In the genomic region with DNA sequence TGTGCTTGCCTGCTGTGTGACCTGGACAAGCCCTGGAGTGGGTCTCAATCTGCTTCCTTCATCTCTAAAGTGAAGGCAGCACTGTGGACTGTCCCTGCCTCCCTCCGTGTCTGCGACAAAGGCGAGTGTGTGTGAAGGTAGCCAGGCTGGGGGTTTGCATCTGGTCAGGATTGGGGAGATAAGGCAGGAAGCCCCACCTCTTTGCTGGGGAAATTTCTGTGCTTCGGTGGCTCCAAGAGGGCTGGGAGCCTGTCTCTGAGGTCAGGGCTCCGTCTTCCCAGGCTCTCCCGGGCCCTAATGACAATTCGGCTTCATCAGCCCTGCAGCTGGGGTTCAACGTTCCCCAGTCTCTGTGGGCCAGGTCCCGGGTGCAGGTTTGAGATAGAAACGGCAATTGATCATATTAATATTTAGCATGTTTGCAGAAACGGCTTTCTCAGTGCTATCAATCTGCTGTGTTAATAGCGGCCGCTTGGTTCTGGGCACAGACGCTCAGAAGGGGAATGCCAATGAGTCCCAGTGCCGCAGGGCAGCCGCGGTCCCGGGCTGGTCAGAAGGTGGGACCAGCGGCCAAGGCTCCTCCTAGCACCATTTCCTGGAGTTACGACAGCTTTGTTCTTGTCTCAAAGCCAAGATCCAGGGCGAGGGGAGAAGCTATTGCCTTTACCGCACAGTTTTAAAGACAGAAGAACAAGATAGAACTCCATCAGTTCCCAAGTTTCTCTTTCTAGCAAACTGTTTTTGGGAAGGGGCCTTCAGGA, we compare ENCODE assay signal across 1 cellular context.
TF ChIP-seq lines count a peak whose summit lies in the region.

No MANE protein-coding gene starts in this region.

TF ChIP-seq in SK-N-SH, 30 proteins besides CTCF, POLR2A, EP300 and RAD21 (continued from another document):
- no peak for TF ChIP-seq RXRA (IDR thresholded peaks at IDR 0.05; ENCODE audit: borderline replicate concordance, low read depth)
- TF ChIP-seq, protein P1, sequence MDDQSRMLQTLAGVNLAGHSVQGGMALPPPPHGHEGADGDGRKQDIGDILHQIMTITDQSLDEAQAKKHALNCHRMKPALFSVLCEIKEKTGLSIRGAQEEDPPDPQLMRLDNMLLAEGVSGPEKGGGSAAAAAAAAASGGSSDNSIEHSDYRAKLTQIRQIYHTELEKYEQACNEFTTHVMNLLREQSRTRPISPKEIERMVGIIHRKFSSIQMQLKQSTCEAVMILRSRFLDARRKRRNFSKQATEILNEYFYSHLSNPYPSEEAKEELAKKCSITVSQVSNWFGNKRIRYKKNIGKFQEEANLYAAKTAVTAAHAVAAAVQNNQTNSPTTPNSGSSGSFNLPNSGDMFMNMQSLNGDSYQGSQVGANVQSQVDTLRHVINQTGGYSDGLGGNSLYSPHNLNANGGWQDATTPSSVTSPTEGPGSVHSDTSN (IDR thresholded peaks at IDR 0.05), result no peak
TF ChIP-seq in SK-N-SH: peak in this region for 0.
